ENCODE assay signal across 9 cellular contexts in genomic region chr12:120760349-120761245, GRCh38. TPM values are rescaled to one million over a fixed set of nuclear protein-coding genes. Genes with fewer than 3 reads are reported as not detected.
A peak's percentile ranks its signal among the peaks of the same experiment; 100 is the strongest.
DNase-seq lines count a peak whose midpoint lies in the region; ATAC-seq, FAIRE-seq and TF ChIP-seq lines count a peak whose summit lies in the region.
"Had no signal": no experiment of that assay in that cellular context is flagged by ENCODE, and none has a peak within 500 bp of the region (broad histone marks: within the 10 kb centered on the region; RNA-seq: fewer than 3 reads in every experiment).

No MANE protein-coding gene starts in this region.

- in situ Hi-C loops in transverse colon (cut with MboI; ENCODE audit: low pct_ligation_motif_present in 1 of 4, low pct_unique_long_range_greater_than_20kb in 1 of 4, low sequenced_read_pairs in 3 of 4), result no loop called here

- 83 to 96% methylated on average over 2 to 20 of the region's 20 CpGs for WGBS in transverse colon (ENCODE audit: low coverage in 1 of 2), 2 donors

- no peak for TF ChIP-seq CTCF in lower lobe of right lung (IDR thresholded peaks at IDR 0.05)
- no peak for TF ChIP-seq CTCF in transverse colon (IDR thresholded peaks at IDR 0.05)
- no peak for TF ChIP-seq CTCF in coronary artery (IDR thresholded peaks at IDR 0.05)

- peak; percentile 37 for DNase-seq in stimulated activated CD4-positive, alpha-beta T cell treated with anti-CD3 and anti-CD28 coated beads, Interleukin-15, amount 100 ng/mL, for 24 hours
- DNase-seq in stimulated activated CD4-positive, alpha-beta T cell treated with anti-CD3 and anti-CD28 coated beads, Interleukin-4, amount 100 ng/mL, for 4 hours, result no peak
- peak; percentile 28 for DNase-seq in amniotic epithelial cell (ENCODE audit: low read depth)
- DNase-seq in lower lobe of right lung, result no peak
- DNase-seq in transverse colon, result no peak
- DNase-seq in frontal cortex (ENCODE audit: low spot score in 2 of 2), result no peak
- no peak for DNase-seq in coronary artery (ENCODE audit: low spot score)
- DNase-seq: activated naive CD8-positive, alpha-beta T cell treated with anti-CD3 and anti-CD28 coated beads, Interleukin-2, amount 10 ng/mL, durations not matched to agents 7 days and 5 days had no signal

- peak overlapping the region; percentile 71 for H3K27ac ChIP-seq in lower lobe of right lung
- peak overlapping the region in 3 of 4 donors; percentile 51 to 59 (median 52) for H3K27ac ChIP-seq in transverse colon
- no peak overlapping the region for H3K27ac ChIP-seq in coronary artery

- H3K36me3 ChIP-seq in lower lobe of right lung (peaks cover 47% of the 10 kb centered on the region), transverse colon (peaks cover 0 to 18% (median 6%) of the 10 kb centered on the region in 4 donors)

- FAIRE-seq in frontal cortex (lab: Jason Lieb, UNC), result no peak

- intact Hi-C loops in lower lobe of right lung (cut with DNase I), result no loop called here
- intact Hi-C loops in transverse colon (cut with DNase I; ENCODE audit: low total_unique reads), result no loop called here

- TF ChIP-seq POLR2A in transverse colon (IDR thresholded peaks at IDR 0.05), result no peak

- peaks cover 11% of the 10 kb centered on the region for H3K4me1 ChIP-seq in lower lobe of right lung
- H3K4me1 ChIP-seq in transverse colon, result peaks cover 3 to 19% (median 12%) of the 10 kb centered on the region in 4 donors

- ATAC-seq in lower lobe of right lung (no peak), GM19324 (IDR thresholded peaks at IDR 0.05; ENCODE audit: low FRiP score, unreplicated experiment) (no peak)

- H3K4me3 ChIP-seq in lower lobe of right lung (no peak overlapping the region), transverse colon (no peak overlapping the region), coronary artery (no peak overlapping the region)

- H3K9me3 ChIP-seq in lower lobe of right lung (no peaks in the 10 kb centered on the region), transverse colon (no peaks in the 10 kb centered on the region)

- H3K27me3 ChIP-seq in lower lobe of right lung (ENCODE audit: low read depth) (no peaks in the 10 kb centered on the region), transverse colon (no peaks in the 10 kb centered on the region)

- no peak for TF ChIP-seq EP300 in transverse colon (IDR thresholded peaks at IDR 0.05; ENCODE audit: low read depth)

RNA-seq across cellular contexts. Expression of gene ACADS, which starts 35.0 kb away (rescaled TPM):
- total RNA-seq in lower lobe of right lung (24.4 TPM), transverse colon (100 to 1,000 TPM; 224 to 338 (median 297) TPM), frontal cortex (4.9 TPM)

RNA-seq across cellular contexts. Expression of gene UNC119B, which starts 50.3 kb away (rescaled TPM):
- 27.1 TPM for total RNA-seq in lower lobe of right lung
- total RNA-seq in transverse colon, result 10 to 100 TPM in 3 of 4 donors, 1 to 10 TPM in 1; 9.8 to 25.4 (median 21.5) TPM
- 11.0 TPM for total RNA-seq in frontal cortex

Comparison
In these comparisons a context has a peak if more than half of its experiments do, and no peak if none do; other contexts are left out.
1. DNase-seq: peak in stimulated activated CD4-positive, alpha-beta T cell treated with anti-CD3 and anti-CD28 coated beads, Interleukin-15, amount 100 ng/mL, for 24 hours (single experiment) and amniotic epithelial cell (single experiment); none in stimulated activated CD4-positive, alpha-beta T cell treated with anti-CD3 and anti-CD28 coated beads, Interleukin-4, amount 100 ng/mL, for 4 hours (0 of 2), lower lobe of right lung (single experiment), transverse colon (single experiment), frontal cortex (0 of 2) and coronary artery (single experiment).
2. H3K27ac ChIP-seq: peak in lower lobe of right lung (single experiment) and transverse colon (3 of 4); none in coronary artery (0 of 2).